ENCODE assay signal across 8 cellular contexts in the genomic region with DNA sequence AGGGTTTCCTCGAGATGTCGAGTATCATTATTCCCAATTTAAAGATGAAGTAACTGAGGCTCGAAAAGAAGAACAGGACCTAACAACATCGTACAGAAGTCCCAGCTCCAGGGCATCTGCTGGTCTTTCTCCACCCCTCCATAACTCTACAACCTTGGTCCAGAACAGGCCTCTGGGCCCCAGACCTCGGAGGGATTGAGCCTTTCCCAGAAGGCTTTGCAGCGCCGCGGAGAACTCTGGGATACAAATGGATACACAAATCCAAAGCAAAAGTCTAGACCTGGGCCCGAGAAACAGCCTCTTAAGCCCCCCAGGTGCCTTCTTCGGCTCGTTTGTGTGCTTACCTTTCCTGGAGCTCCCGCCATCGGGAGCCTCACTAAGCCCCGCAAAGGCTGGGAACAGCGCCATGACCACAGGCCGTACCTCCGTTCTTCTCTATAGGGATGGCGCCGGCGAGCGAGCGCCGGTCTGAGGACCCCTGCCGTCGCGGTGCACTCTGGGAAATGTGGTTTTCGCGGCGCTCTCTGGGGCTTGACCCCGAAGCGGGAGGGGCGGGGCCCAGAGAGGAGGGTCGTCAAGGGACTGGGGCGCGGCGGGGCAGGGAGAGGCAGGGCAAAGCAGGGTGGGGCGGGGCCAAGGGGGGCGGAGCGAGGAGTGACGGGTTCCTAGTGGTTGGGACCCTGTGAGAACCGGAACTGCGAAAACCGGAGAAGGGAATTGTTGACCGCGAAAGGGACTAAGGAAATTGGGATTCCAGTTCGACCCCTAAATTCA. TPM values are rescaled to one million over a fixed set of nuclear protein-coding genes. Genes with fewer than 3 reads are reported as not detected.
A peak's percentile ranks its signal among the peaks of the same experiment; 100 is the strongest.
DNase-seq lines count a peak whose midpoint lies in the region; ATAC-seq and TF ChIP-seq lines count a peak whose summit lies in the region.

A gene with protein sequence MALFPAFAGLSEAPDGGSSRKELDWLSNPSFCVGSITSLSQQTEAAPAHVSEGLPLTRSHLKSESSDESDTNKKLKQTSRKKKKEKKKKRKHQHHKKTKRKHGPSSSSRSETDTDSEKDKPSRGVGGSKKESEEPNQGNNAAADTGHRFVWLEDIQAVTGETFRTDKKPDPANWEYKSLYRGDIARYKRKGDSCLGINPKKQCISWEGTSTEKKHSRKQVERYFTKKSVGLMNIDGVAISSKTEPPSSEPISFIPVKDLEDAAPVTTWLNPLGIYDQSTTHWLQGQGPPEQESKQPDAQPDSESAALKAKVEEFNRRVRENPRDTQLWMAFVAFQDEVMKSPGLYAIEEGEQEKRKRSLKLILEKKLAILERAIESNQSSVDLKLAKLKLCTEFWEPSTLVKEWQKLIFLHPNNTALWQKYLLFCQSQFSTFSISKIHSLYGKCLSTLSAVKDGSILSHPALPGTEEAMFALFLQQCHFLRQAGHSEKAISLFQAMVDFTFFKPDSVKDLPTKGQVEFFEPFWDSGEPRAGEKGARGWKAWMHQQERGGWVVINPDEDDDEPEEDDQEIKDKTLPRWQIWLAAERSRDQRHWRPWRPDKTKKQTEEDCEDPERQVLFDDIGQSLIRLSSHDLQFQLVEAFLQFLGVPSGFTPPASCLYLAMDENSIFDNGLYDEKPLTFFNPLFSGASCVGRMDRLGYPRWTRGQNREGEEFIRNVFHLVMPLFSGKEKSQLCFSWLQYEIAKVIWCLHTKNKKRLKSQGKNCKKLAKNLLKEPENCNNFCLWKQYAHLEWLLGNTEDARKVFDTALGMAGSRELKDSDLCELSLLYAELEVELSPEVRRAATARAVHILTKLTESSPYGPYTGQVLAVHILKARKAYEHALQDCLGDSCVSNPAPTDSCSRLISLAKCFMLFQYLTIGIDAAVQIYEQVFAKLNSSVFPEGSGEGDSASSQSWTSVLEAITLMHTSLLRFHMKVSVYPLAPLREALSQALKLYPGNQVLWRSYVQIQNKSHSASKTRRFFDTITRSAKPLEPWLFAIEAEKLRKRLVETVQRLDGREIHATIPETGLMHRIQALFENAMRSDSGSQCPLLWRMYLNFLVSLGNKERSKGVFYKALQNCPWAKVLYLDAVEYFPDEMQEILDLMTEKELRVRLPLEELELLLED (minus strand): TSS at position 445 of the 774 bp plus-strand sequence. CDS start 37 bp downstream, at position 408.

- peak within 1 kb of the TSS; percentile 89 to 95 for H3K27ac Mint-ChIP-seq in natural killer cell treated with Interleukin-12 subunit alpha and Interleukin-12 subunit beta and Interleukin-15 and Interleukin-18, amount 100 ng/mL, for 72 hours

- H3K27me3 Mint-ChIP-seq in natural killer cell treated with Interleukin-12 subunit alpha and Interleukin-12 subunit beta and Interleukin-15 and Interleukin-18, amount 100 ng/mL, for 72 hours = peaks cover 11 to 22% of the 10 kb centered on the region in 2 donors

- H3K9me3 Mint-ChIP-seq in natural killer cell treated with Interleukin-12 subunit alpha and Interleukin-12 subunit beta and Interleukin-15 and Interleukin-18, amount 100 ng/mL, for 72 hours = no peaks in the 10 kb centered on the region

- H3K4me1 ChIP-seq in HAP-1 = peaks cover 9% of the 10 kb centered on the region

- peaks cover 11% of the 10 kb centered on the region for H3K27me3 ChIP-seq in HAP-1 (ENCODE audit: low read depth)
- H3K27me3 ChIP-seq in MG63 = no peaks in the 10 kb centered on the region; the same call in 1 of the 2 replicates

- H3K36me3 Mint-ChIP-seq in natural killer cell treated with Interleukin-12 subunit alpha and Interleukin-12 subunit beta and Interleukin-15 and Interleukin-18, amount 100 ng/mL, for 72 hours = no peaks in the 10 kb centered on the region

- H3K4me3 ChIP-seq in HAP-1 (peak within 1 kb of the TSS; percentile 53), MG63 (peak within 1 kb of the TSS; percentile 68), fibroblast of pulmonary artery (replicated peaks; ENCODE audit: low read depth, low read length) (peak within 1 kb of the TSS; percentile 80)

- H3K36me3 ChIP-seq in HAP-1 (replicated peaks) = no peaks in the 10 kb centered on the region
- no peaks in the 10 kb centered on the region for H3K36me3 ChIP-seq in MG63

- ATAC-seq in natural killer cell treated with Interleukin-12 subunit alpha and Interleukin-12 subunit beta and Interleukin-15 and Interleukin-18, amount 100 ng/mL, for 72 hours = peak; percentile 99 to 100

- H3K9me3 ChIP-seq in HAP-1 (no peaks in the 10 kb centered on the region), MG63 (no peaks in the 10 kb centered on the region)

- no peak for TF ChIP-seq CTCF in fibroblast of pulmonary artery (IDR thresholded peaks at IDR 0.05; ENCODE audit: low read length, missing control alignments)

- peak within 1 kb of the TSS; percentile 94 for H3K4me3 Mint-ChIP-seq in natural killer cell treated with Interleukin-12 subunit alpha and Interleukin-12 subunit beta and Interleukin-15 and Interleukin-18, amount 100 ng/mL, for 72 hours

- DNase-seq in G401 (ENCODE audit: low spot score) (peak; percentile 97), HAP-1 (ENCODE audit: low spot score in 2 of 2) (peak; percentile 93 to 100), MG63 (peak; percentile 97), SHP77 (lab: John Stamatoyannopoulos, UW) (peak; percentile 97 to 98), fibroblast of pulmonary artery (ENCODE audit: low read depth) (peak; percentile 97)
- DNase-seq in activated T-helper 9 cell treated with anti-CD3 and anti-CD28 coated beads, Interleukin-2, amount 50 U/mL, for 16 hours (ENCODE audit: low read depth) = peak; percentile 95
- peak; percentile 98 for DNase-seq in natural killer cell treated with Interleukin-12 subunit alpha and Interleukin-12 subunit beta and Interleukin-15 and Interleukin-18, amount 100 ng/mL, for 72 hours (ENCODE audit: low spot score)
- peak; percentile 98 for DNase-seq in stimulated activated naive CD4-positive, alpha-beta T cell treated with Interleukin-2 at 50 U/mL for 16 hours (lab: John Stamatoyannopoulos, UW)

- in situ Hi-C loops in G401 (cut with HindIII; ENCODE audit: low sequenced_read_pairs) = no loop called here
- in situ Hi-C loops in HAP-1 (cut with MboI; ENCODE audit: low sequenced_read_pairs) = no loop called here

- peaks cover 16 to 21% of the 10 kb centered on the region in 2 donors for H3K4me1 Mint-ChIP-seq in natural killer cell treated with Interleukin-12 subunit alpha and Interleukin-12 subunit beta and Interleukin-15 and Interleukin-18, amount 100 ng/mL, for 72 hours (ENCODE audit: low read depth in 2 of 2)

RNA-seq across cellular contexts. Expression of the gene that starts here (rescaled TPM):
- total RNA-seq in G401 (2014; rRNA removed; shearing (Covaris generic)) = 15.4 and 18.1 TPM in 2 replicates
- 5.5 and 7.1 TPM in 2 replicates for total RNA-seq in MG63 (2014; rRNA removed; shearing (Covaris generic); ENCODE audit: low replicate concordance)
- total RNA-seq in natural killer cell treated with Interleukin-12 subunit alpha and Interleukin-12 subunit beta and Interleukin-15 and Interleukin-18, amount 100 ng/mL, for 72 hours = 10 to 100 TPM; 20.2 to 49.6 TPM

Comparison
In these comparisons a context has a peak if more than half of its experiments do, and no peak if none do; other contexts are left out.
1. Peak in every context shown above with its lines: DNase-seq, ATAC-seq and H3K4me3 ChIP-seq.